ENCODE assay signal across 10 cellular contexts in genomic region chr1:205939690-205940330, GRCh38. TPM values are rescaled to one million over a fixed set of nuclear protein-coding genes. Genes with fewer than 3 reads are reported as not detected.
A peak's percentile ranks its signal among the peaks of the same experiment; 100 is the strongest.
DNase-seq lines count a peak whose midpoint lies in the region; ATAC-seq and TF ChIP-seq lines count a peak whose summit lies in the region.
"Had no signal": no experiment of that assay in that cellular context is flagged by ENCODE, and none has a peak within 500 bp of the region (broad histone marks: within the 10 kb centered on the region; RNA-seq: fewer than 3 reads in every experiment).

No MANE protein-coding gene starts in this region.

- no peaks in the 10 kb centered on the region for H3K9me3 ChIP-seq in DOHH2 (ENCODE audit: control insufficient read depth, insufficient read depth, low read length)
- no peaks in the 10 kb centered on the region for H3K9me3 ChIP-seq in RWPE2 (ENCODE audit: severe bottlenecking)
- H3K9me3 ChIP-seq in left lung: no peaks in the 10 kb centered on the region
- H3K9me3 ChIP-seq in GM23248 (ENCODE audit: low read depth): no peaks in the 10 kb centered on the region

- H3F3A ChIP-seq in DOHH2 (ENCODE audit: control insufficient read depth, insufficient read depth): no peaks in the 10 kb centered on the region
- 0 out of 2 replicates have a peak, but pooled peaks cover 3% of the 10 kb centered on the region for H3F3A ChIP-seq in GM23248 (ENCODE audit: insufficient read depth)

- peak; percentile 37 for TF ChIP-seq CTCF in DOHH2 (IDR thresholded peaks at IDR 0.05; ENCODE audit: low read depth, low read length, poor library complexity, severe bottlenecking)
- no peak for TF ChIP-seq CTCF in RWPE2 (IDR thresholded peaks at IDR 0.05; ENCODE audit: poor library complexity, severe bottlenecking)
- TF ChIP-seq CTCF in left lung (IDR thresholded peaks at IDR 0.05): no peak

- H3K27ac ChIP-seq in DOHH2 (ENCODE audit: low read depth, low read length) (no peak overlapping the region), RWPE2 (ENCODE audit: poor library complexity, severe bottlenecking) (no peak overlapping the region), left lung (no peak overlapping the region), GM23248 (no peak overlapping the region)

- H4K20me1 ChIP-seq in DOHH2 (ENCODE audit: control insufficient read depth, insufficient read depth, low read depth, low read length) (no peaks in the 10 kb centered on the region; the same call in 1 of the 2 replicates), GM23248 (ENCODE audit: insufficient read depth) (no peaks in the 10 kb centered on the region)

- in situ Hi-C loops in GM23248 (cut with MboI): no loop called here

- H3K9me2 ChIP-seq in DOHH2 (replicated peaks; ENCODE audit: control insufficient read depth, low read length): no peaks in the 10 kb centered on the region
- no peaks in the 10 kb centered on the region for H3K9me2 ChIP-seq in GM23248 (ENCODE audit: insufficient read depth)

- peaks cover 57% of the 10 kb centered on the region for H3K27me3 ChIP-seq in DOHH2 (ENCODE audit: control insufficient read depth, low read length)
- H3K27me3 ChIP-seq in RWPE2 (ENCODE audit: insufficient read depth, poor library complexity, severe bottlenecking): no peaks in the 10 kb centered on the region
- peaks cover 0 to 25% of the 10 kb centered on the region in 2 donors for H3K27me3 ChIP-seq in left lung
- peaks cover 5% of the 10 kb centered on the region for H3K27me3 ChIP-seq in GM23248 (replicated peaks; ENCODE audit: insufficient read depth)

- intact Hi-C loops in left lung (cut with DNase I): no loop called here

- H3K9ac ChIP-seq in GM23248: no peak overlapping the region

- H3K4me3 ChIP-seq in DOHH2 (ENCODE audit: low read length): no peak overlapping the region
- no peak overlapping the region for H3K4me3 ChIP-seq in RWPE2 (ENCODE audit: severe bottlenecking)
- H3K4me3 ChIP-seq in left lung: no peak overlapping the region
- no peak overlapping the region for H3K4me3 ChIP-seq in GM23248

- DNase-seq in NCI-H1092 treated with DMSO at 0.1 percent for 48 hours (lab: John Stamatoyannopoulos, UW) (peak; percentile 84), RWPE2 (ENCODE audit: low spot score) (no peak), left lung (peak in 1 of 2 donors; percentile 59), GM23248 (no peak), medulla oblongata (ENCODE audit: extremely low spot score) (no peak)

- 20 to 23% methylated on average over 6 to 7 of the region's 7 CpGs for WGBS in GM23248 (ENCODE audit: low coverage in 1 of 2, low lambda C conversion rate in 2 of 2, missing lambda C conversion rate in 2 of 2), 2 experiments

- H3K79me2 ChIP-seq in DOHH2 (ENCODE audit: control insufficient read depth, low read length) (no peaks in the 10 kb centered on the region), GM23248 (ENCODE audit: insufficient read depth) (no peaks in the 10 kb centered on the region)

- H3K36me3 ChIP-seq in DOHH2 (ENCODE audit: control insufficient read depth, low read length) (no peaks in the 10 kb centered on the region), RWPE2 (ENCODE audit: low read depth) (no peaks in the 10 kb centered on the region), left lung (no peaks in the 10 kb centered on the region), GM23248 (ENCODE audit: low read depth) (no peaks in the 10 kb centered on the region)

- H2AFZ ChIP-seq in GM23248: no peak overlapping the region

- ATAC-seq in RWPE2 (ENCODE audit: low read depth): peak; percentile 32; the same call in 2 of the 3 replicates
- ATAC-seq in left lung: peak; percentile 41
- ATAC-seq in HG03439 (IDR thresholded peaks at IDR 0.05; ENCODE audit: unreplicated experiment): no peak
- ATAC-seq in GM21447 (IDR thresholded peaks at IDR 0.05; ENCODE audit: unreplicated experiment): no peak

- no peaks in the 10 kb centered on the region for H3K4me1 ChIP-seq in DOHH2 (ENCODE audit: control insufficient read depth, low read length)
- peaks cover 12% of the 10 kb centered on the region for H3K4me1 ChIP-seq in RWPE2 (ENCODE audit: insufficient read depth, poor library complexity, severe bottlenecking)
- no peaks in the 10 kb centered on the region for H3K4me1 ChIP-seq in left lung
- peaks cover 15% of the 10 kb centered on the region for H3K4me1 ChIP-seq in GM23248 (ENCODE audit: insufficient read depth)

- no peak overlapping the region for H3K4me2 ChIP-seq in DOHH2 (ENCODE audit: low read length)
- no peak overlapping the region for H3K4me2 ChIP-seq in GM23248 (ENCODE audit: unreplicated experiment)

RNA-seq across cellular contexts. Expression of gene SLC26A9, which starts 3.4 kb away (rescaled TPM):
- 10 to 100 TPM in 1 of 2 donors, 1 to 10 TPM in 1; 7.6 to 42.5 TPM for total RNA-seq in left lung
- not detected in 2 replicates for total RNA-seq in GM23248 (2014; rRNA removed; shearing (Covaris generic))
- not detected in 2 replicates for polyA plus RNA-seq in GM23248 (2016; fragmentation: Nextera tagmentation; extraction: Ambion mirVana)
- total RNA-seq: pulmonary artery endothelial cell, subcutaneous adipose tissue had no signal

Comparison
In these comparisons a context has a peak if more than half of its experiments do, and no peak if none do; other contexts are left out.
1. ATAC-seq: peak in RWPE2 (single experiment) and left lung (single experiment); none in HG03439 (single experiment) and GM21447 (single experiment).